2 cellular contexts compared by ENCODE assay signal in the genomic region with DNA sequence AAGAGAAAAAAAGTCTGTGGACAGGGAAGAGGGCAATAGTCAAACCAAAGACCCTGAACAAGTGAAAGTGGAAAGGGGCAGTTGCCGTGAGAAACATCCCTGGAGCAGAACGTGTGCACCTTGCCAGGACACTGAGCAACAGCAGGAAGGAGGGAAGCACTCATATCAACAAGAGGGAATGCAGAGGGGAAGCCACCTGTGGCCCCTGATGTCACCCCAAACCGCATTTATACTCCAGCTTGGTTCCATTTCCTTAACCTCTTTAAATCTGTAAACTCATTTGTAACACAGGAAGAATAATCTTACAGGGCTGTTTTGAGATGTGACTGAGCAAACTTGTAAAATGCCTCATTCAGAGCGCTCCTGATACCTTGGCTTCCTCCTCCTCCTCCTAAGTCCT.
TF ChIP-seq lines count a peak whose summit lies in the region.

No MANE protein-coding gene starts in this region.

TF ChIP-seq in GM23338, 12 proteins besides CTCF, POLR2A, EP300 and RAD21:
- no peak for TF ChIP-seq ZNF331 (CRISPR knock-in tag; IDR thresholded peaks at IDR 0.05; ENCODE audit: low read depth)
- TF ChIP-seq NANOG (IDR thresholded peaks at IDR 0.05; ENCODE audit: borderline replicate concordance) = no peak
- TF ChIP-seq, protein P1, sequence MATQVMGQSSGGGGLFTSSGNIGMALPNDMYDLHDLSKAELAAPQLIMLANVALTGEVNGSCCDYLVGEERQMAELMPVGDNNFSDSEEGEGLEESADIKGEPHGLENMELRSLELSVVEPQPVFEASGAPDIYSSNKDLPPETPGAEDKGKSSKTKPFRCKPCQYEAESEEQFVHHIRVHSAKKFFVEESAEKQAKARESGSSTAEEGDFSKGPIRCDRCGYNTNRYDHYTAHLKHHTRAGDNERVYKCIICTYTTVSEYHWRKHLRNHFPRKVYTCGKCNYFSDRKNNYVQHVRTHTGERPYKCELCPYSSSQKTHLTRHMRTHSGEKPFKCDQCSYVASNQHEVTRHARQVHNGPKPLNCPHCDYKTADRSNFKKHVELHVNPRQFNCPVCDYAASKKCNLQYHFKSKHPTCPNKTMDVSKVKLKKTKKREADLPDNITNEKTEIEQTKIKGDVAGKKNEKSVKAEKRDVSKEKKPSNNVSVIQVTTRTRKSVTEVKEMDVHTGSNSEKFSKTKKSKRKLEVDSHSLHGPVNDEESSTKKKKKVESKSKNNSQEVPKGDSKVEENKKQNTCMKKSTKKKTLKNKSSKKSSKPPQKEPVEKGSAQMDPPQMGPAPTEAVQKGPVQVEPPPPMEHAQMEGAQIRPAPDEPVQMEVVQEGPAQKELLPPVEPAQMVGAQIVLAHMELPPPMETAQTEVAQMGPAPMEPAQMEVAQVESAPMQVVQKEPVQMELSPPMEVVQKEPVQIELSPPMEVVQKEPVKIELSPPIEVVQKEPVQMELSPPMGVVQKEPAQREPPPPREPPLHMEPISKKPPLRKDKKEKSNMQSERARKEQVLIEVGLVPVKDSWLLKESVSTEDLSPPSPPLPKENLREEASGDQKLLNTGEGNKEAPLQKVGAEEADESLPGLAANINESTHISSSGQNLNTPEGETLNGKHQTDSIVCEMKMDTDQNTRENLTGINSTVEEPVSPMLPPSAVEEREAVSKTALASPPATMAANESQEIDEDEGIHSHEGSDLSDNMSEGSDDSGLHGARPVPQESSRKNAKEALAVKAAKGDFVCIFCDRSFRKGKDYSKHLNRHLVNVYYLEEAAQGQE (IDR thresholded peaks at IDR 0.05; ENCODE audit: unreplicated experiment) = no peak
- no peak for TF ChIP-seq EZH2phosphoT487 (IDR thresholded peaks at IDR 0.05; ENCODE audit: unreplicated experiment)

TF ChIP-seq in H1, 55 proteins besides CTCF, POLR2A, EP300 and RAD21:
- TF ChIP-seq YY1 (IDR thresholded peaks at IDR 0.05; ENCODE audit: low read depth, low read length) (no peak), SP1 (IDR thresholded peaks at IDR 0.05; ENCODE audit: low read depth, low read length) (no peak), KDM5A (IDR thresholded peaks at IDR 0.05; ENCODE audit: low read length) (no peak), SRF (IDR thresholded peaks at IDR 0.05; ENCODE audit: low read depth, low read length) (no peak), TAF7 (optimal IDR thresholded peaks at IDR 0.05; ENCODE audit: borderline replicate concordance, low read depth, low read length) (no peak), PHF8 (conservative IDR thresholded peaks at IDR 0.05; ENCODE audit: low read depth, low read length) (no peak), MAFK (IDR thresholded peaks at IDR 0.05; ENCODE audit: low read depth, low read length) (no peak), CBX8 (IDR thresholded peaks at IDR 0.05; ENCODE audit: borderline replicate concordance, low read depth, low read length) (no peak), KDM4A (IDR thresholded peaks at IDR 0.05; ENCODE audit: low read depth, low read length, severe bottlenecking) (no peak), CEBPB (IDR thresholded peaks at IDR 0.05; ENCODE audit: low read depth, low read length) (no peak), CHD1 (IDR thresholded peaks at IDR 0.05; ENCODE audit: low read depth, low read length) (no peak), SIX5 (IDR thresholded peaks at IDR 0.05; ENCODE audit: low read depth, low read length) (no peak), BACH1 (IDR thresholded peaks at IDR 0.05; ENCODE audit: low read length) (no peak), CTBP2 (IDR thresholded peaks at IDR 0.05; ENCODE audit: borderline replicate concordance, insufficient read depth, insufficient read length, low read length) (no peak)
- TF ChIP-seq, protein P2, sequence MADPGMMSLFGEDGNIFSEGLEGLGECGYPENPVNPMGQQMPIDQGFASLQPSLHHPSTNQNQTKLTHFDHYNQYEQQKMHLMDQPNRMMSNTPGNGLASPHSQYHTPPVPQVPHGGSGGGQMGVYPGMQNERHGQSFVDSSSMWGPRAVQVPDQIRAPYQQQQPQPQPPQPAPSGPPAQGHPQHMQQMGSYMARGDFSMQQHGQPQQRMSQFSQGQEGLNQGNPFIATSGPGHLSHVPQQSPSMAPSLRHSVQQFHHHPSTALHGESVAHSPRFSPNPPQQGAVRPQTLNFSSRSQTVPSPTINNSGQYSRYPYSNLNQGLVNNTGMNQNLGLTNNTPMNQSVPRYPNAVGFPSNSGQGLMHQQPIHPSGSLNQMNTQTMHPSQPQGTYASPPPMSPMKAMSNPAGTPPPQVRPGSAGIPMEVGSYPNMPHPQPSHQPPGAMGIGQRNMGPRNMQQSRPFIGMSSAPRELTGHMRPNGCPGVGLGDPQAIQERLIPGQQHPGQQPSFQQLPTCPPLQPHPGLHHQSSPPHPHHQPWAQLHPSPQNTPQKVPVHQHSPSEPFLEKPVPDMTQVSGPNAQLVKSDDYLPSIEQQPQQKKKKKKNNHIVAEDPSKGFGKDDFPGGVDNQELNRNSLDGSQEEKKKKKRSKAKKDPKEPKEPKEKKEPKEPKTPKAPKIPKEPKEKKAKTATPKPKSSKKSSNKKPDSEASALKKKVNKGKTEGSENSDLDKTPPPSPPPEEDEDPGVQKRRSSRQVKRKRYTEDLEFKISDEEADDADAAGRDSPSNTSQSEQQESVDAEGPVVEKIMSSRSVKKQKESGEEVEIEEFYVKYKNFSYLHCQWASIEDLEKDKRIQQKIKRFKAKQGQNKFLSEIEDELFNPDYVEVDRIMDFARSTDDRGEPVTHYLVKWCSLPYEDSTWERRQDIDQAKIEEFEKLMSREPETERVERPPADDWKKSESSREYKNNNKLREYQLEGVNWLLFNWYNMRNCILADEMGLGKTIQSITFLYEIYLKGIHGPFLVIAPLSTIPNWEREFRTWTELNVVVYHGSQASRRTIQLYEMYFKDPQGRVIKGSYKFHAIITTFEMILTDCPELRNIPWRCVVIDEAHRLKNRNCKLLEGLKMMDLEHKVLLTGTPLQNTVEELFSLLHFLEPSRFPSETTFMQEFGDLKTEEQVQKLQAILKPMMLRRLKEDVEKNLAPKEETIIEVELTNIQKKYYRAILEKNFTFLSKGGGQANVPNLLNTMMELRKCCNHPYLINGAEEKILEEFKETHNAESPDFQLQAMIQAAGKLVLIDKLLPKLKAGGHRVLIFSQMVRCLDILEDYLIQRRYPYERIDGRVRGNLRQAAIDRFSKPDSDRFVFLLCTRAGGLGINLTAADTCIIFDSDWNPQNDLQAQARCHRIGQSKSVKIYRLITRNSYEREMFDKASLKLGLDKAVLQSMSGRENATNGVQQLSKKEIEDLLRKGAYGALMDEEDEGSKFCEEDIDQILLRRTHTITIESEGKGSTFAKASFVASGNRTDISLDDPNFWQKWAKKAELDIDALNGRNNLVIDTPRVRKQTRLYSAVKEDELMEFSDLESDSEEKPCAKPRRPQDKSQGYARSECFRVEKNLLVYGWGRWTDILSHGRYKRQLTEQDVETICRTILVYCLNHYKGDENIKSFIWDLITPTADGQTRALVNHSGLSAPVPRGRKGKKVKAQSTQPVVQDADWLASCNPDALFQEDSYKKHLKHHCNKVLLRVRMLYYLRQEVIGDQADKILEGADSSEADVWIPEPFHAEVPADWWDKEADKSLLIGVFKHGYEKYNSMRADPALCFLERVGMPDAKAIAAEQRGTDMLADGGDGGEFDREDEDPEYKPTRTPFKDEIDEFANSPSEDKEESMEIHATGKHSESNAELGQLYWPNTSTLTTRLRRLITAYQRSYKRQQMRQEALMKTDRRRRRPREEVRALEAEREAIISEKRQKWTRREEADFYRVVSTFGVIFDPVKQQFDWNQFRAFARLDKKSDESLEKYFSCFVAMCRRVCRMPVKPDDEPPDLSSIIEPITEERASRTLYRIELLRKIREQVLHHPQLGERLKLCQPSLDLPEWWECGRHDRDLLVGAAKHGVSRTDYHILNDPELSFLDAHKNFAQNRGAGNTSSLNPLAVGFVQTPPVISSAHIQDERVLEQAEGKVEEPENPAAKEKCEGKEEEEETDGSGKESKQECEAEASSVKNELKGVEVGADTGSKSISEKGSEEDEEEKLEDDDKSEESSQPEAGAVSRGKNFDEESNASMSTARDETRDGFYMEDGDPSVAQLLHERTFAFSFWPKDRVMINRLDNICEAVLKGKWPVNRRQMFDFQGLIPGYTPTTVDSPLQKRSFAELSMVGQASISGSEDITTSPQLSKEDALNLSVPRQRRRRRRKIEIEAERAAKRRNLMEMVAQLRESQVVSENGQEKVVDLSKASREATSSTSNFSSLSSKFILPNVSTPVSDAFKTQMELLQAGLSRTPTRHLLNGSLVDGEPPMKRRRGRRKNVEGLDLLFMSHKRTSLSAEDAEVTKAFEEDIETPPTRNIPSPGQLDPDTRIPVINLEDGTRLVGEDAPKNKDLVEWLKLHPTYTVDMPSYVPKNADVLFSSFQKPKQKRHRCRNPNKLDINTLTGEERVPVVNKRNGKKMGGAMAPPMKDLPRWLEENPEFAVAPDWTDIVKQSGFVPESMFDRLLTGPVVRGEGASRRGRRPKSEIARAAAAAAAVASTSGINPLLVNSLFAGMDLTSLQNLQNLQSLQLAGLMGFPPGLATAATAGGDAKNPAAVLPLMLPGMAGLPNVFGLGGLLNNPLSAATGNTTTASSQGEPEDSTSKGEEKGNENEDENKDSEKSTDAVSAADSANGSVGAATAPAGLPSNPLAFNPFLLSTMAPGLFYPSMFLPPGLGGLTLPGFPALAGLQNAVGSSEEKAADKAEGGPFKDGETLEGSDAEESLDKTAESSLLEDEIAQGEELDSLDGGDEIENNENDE (IDR thresholded peaks at IDR 0.05; ENCODE audit: insufficient replicate concordance, low read length) = no peak
TF ChIP-seq in H1: peak in this region for 0.
